ENCODE assay signal across 15 cellular contexts in genomic region chr15:51793521-51793920, GRCh38. TPM values are rescaled to one million over a fixed set of nuclear protein-coding genes. Genes with fewer than 3 reads are reported as not detected.
DNase-seq lines count a peak whose midpoint lies in the region; ATAC-seq and TF ChIP-seq lines count a peak whose summit lies in the region.
"Had no signal": no experiment of that assay in that cellular context is flagged by ENCODE, and none has a peak within 500 bp of the region (broad histone marks: within the 10 kb centered on the region; RNA-seq: fewer than 3 reads in every experiment).

No MANE protein-coding gene starts in this region.

- TF ChIP-seq CTCF in body of pancreas (IDR thresholded peaks at IDR 0.05): no peak

- H3K4me1 Mint-ChIP-seq in activated naive CD8-positive, alpha-beta T cell treated with anti-CD3 and anti-CD28 coated beads, Interleukin-2, amount 50 U/mL, for 24 hours: no peaks in the 10 kb centered on the region

- H3K36me3 ChIP-seq in body of pancreas (replicated peaks in 1 of 2; ENCODE audit: insufficient read depth in 1 of 2, low read depth in 2 of 2): no peaks in the 10 kb centered on the region
- H3K36me3 ChIP-seq: SJCRH30 had no signal

- no peak overlapping the region for H3K27ac Mint-ChIP-seq in activated naive CD8-positive, alpha-beta T cell treated with anti-CD3 and anti-CD28 coated beads, Interleukin-2, amount 50 U/mL, for 24 hours
- H3K27ac Mint-ChIP-seq: activated naive CD4-positive, alpha-beta T cell treated with anti-CD3 and anti-CD28 coated beads, Interleukin-2, amount 50 U/mL, for 72 hours had no signal

- H3K4me3 Mint-ChIP-seq in activated naive CD8-positive, alpha-beta T cell treated with anti-CD3 and anti-CD28 coated beads, Interleukin-2, amount 50 U/mL, for 24 hours: no peak overlapping the region

- 10 to 19% methylated on average over 2 of the region's 2 CpGs for WGBS in body of pancreas, 2 donors

- peaks cover 9% of the 10 kb centered on the region for H3K9me3 Mint-ChIP-seq in activated naive CD8-positive, alpha-beta T cell treated with anti-CD3 and anti-CD28 coated beads, Interleukin-2, amount 50 U/mL, for 24 hours

- TF ChIP-seq POLR2A in body of pancreas (IDR thresholded peaks at IDR 0.05): no peak

- intact Hi-C loops in body of pancreas (cut with DNase I): no loop called here

- no peaks in the 10 kb centered on the region for H3K27me3 ChIP-seq in body of pancreas
- H3K27me3 ChIP-seq: gastroesophageal sphincter, SJCRH30, tibial artery had no signal

- H3K27me3 Mint-ChIP-seq in activated naive CD8-positive, alpha-beta T cell treated with anti-CD3 and anti-CD28 coated beads, Interleukin-2, amount 50 U/mL, for 24 hours: no peaks in the 10 kb centered on the region

- H3K9me3 ChIP-seq in body of pancreas: no peaks in the 10 kb centered on the region
- H3K9me3 ChIP-seq: Caco-2, gastroesophageal sphincter, tibial artery had no signal

- peaks cover 14% of the 10 kb centered on the region for H3K4me1 ChIP-seq in body of pancreas
- H3K4me1 ChIP-seq: Caco-2, SJCRH30 had no signal

- ATAC-seq in body of pancreas (peak; percentile 74), GM19324 (IDR thresholded peaks at IDR 0.05; ENCODE audit: low FRiP score, unreplicated experiment) (no peak), HG03439 (IDR thresholded peaks at IDR 0.05; ENCODE audit: unreplicated experiment) (no peak)
- ATAC-seq in activated naive CD8-positive, alpha-beta T cell treated with anti-CD3 and anti-CD28 coated beads, Interleukin-2, amount 50 U/mL, for 24 hours: no peak
- ATAC-seq: activated naive CD4-positive, alpha-beta T cell treated with anti-CD3 and anti-CD28 coated beads, Interleukin-2, amount 50 U/mL, for 72 hours; gastroesophageal sphincter had no signal

- H3K4me3 ChIP-seq in body of pancreas: no peak overlapping the region
- H3K4me3 ChIP-seq: gastroesophageal sphincter, SJCRH30, tibial artery had no signal

- peaks cover 2% of the 10 kb centered on the region for H3K36me3 Mint-ChIP-seq in activated naive CD8-positive, alpha-beta T cell treated with anti-CD3 and anti-CD28 coated beads, Interleukin-2, amount 50 U/mL, for 24 hours (ENCODE audit: low read depth)
- H3K36me3 Mint-ChIP-seq: activated naive CD4-positive, alpha-beta T cell treated with anti-CD3 and anti-CD28 coated beads, Interleukin-2, amount 50 U/mL, for 72 hours had no signal

- H3K27ac ChIP-seq in body of pancreas: no peak overlapping the region
- H3K27ac ChIP-seq: gastroesophageal sphincter, SJCRH30, tibial artery had no signal

- DNase-seq in NCI-H1105 treated with DMSO at 0.1 percent for 48 hours (lab: John Stamatoyannopoulos, UW) (peak; percentile 5), NCI-H1105 (lab: John Stamatoyannopoulos, UW) (no peak), body of pancreas (peak; percentile 61 to 71 (median 65)), inferior parietal cortex (ENCODE audit: extremely low spot score) (peak; percentile 39), stromal cell of bone marrow (ENCODE audit: low read depth) (peak; percentile 38)
- no peak for DNase-seq in activated naive CD8-positive, alpha-beta T cell treated with anti-CD3 and anti-CD28 coated beads, Interleukin-2, amount 50 U/mL, for 24 hours
- DNase-seq: Caco-2; NCI-H1417; stimulated activated CD4-positive, alpha-beta T cell treated with anti-CD3 and anti-CD28 coated beads, Interleukin-12 subunit alpha, Interleukin-12 subunit beta, amount 100 ng/mL, for 4 hours had no signal

RNA-seq across cellular contexts. Expression of gene TMOD3, which starts 35.9 kb away (rescaled TPM):
- total RNA-seq in body of pancreas: 10 to 100 TPM in 1 of 2 donors, 1 to 10 TPM in 1; 9.2 to 11.2 TPM

RNA-seq across cellular contexts. Expression of gene TMOD2, which starts 42.1 kb away (rescaled TPM):
- 1 to 10 TPM; 6.5 to 7.3 TPM for total RNA-seq in body of pancreas

RNA-seq across cellular contexts. Expression of gene LYSMD2, which starts 56.1 kb away (rescaled TPM):
- total RNA-seq in body of pancreas: 10 to 100 TPM in 1 of 2 donors, 1 to 10 TPM in 1; 8.0 to 20.1 TPM

Comparison
In these comparisons a context has a peak if more than half of its experiments do, and no peak if none do; other contexts are left out.
1. DNase-seq: peak in NCI-H1105 treated with DMSO at 0.1 percent for 48 hours (single experiment), body of pancreas (4 of 4), inferior parietal cortex (single experiment) and stromal cell of bone marrow (single experiment); none in NCI-H1105 (single experiment) and activated naive CD8-positive, alpha-beta T cell treated with anti-CD3 and anti-CD28 coated beads, Interleukin-2, amount 50 U/mL, for 24 hours (single experiment).